9 cellular contexts compared by ENCODE assay signal in genomic region chr1:1435911-1436633, GRCh38. TPM values are rescaled to one million over a fixed set of nuclear protein-coding genes. Genes with fewer than 3 reads are reported as not detected.
DNase-seq lines count a peak whose midpoint lies in the region; ATAC-seq, FAIRE-seq and TF ChIP-seq lines count a peak whose summit lies in the region.
"Had no signal": no experiment of that assay in that cellular context is flagged by ENCODE, and none has a peak within 500 bp of the region (broad histone marks: within the 10 kb centered on the region; RNA-seq: fewer than 3 reads in every experiment).

No MANE protein-coding gene starts in this region.

- CTCF ChIA-PET in CD8-positive, alpha-beta memory T cell (lab: Charles Lee), result no interaction called here

- peak overlapping the region in 5 of 7 donors; percentile 20 to 82 (median 45) for H3K4me3 Mint-ChIP-seq in CD8-positive, alpha-beta memory T cell

- H3K27me3 ChIP-seq in CD8-positive, alpha-beta memory T cell (ENCODE audit: insufficient read depth, low read length, poor library complexity, severe bottlenecking), result peaks cover 33% of the 10 kb centered on the region
- no peaks in the 10 kb centered on the region for H3K27me3 ChIP-seq in RWPE2 (ENCODE audit: insufficient read depth, poor library complexity, severe bottlenecking)
- no peaks in the 10 kb centered on the region for H3K27me3 ChIP-seq in pancreas

- H3K27ac Mint-ChIP-seq in CD8-positive, alpha-beta memory T cell, result no peak overlapping the region

- H3K9me3 Mint-ChIP-seq in CD8-positive, alpha-beta memory T cell, result no peaks in the 10 kb centered on the region

- H3K4me1 Mint-ChIP-seq in CD8-positive, alpha-beta memory T cell, result peaks cover 0 to 11% (median 0%) of the 10 kb centered on the region in 3 donors

- H3K27ac ChIP-seq in CD8-positive, alpha-beta memory T cell (ENCODE audit: low read depth, low read length), result no peak overlapping the region
- H3K27ac ChIP-seq in RWPE2 (ENCODE audit: poor library complexity, severe bottlenecking) (no peak overlapping the region), pancreas (peak overlapping the region; percentile 39 to 96 (median 88))

- no peaks in the 10 kb centered on the region for H3K36me3 Mint-ChIP-seq in CD8-positive, alpha-beta memory T cell

- no peak for ATAC-seq in RWPE2 (ENCODE audit: low read depth)
- no peak for ATAC-seq in pancreas
- no peak for ATAC-seq in GM18519 (IDR thresholded peaks at IDR 0.05; ENCODE audit: low FRiP score, unreplicated experiment)
- no peak for ATAC-seq in GM21390 (IDR thresholded peaks at IDR 0.05; ENCODE audit: unreplicated experiment)

- H3K36me3 ChIP-seq in CD8-positive, alpha-beta memory T cell (ENCODE audit: insufficient read depth, low read length), result no peaks in the 10 kb centered on the region
- H3K36me3 ChIP-seq in RWPE2 (ENCODE audit: low read depth), result no peaks in the 10 kb centered on the region
- H3K36me3 ChIP-seq in pancreas, result no peaks in the 10 kb centered on the region

- POLR2A ChIA-PET in CD8-positive, alpha-beta memory T cell (lab: Charles Lee), result no interaction called here

- peaks cover 6 to 22% of the 10 kb centered on the region in 2 donors for H3K27me3 Mint-ChIP-seq in CD8-positive, alpha-beta memory T cell

- FAIRE-seq in pancreas (lab: Jason Lieb, UNC), result no peak
- FAIRE-seq: colon had no signal

- H3K4me3 ChIP-seq in CD8-positive, alpha-beta memory T cell (ENCODE audit: low read length), result no peak overlapping the region
- H3K4me3 ChIP-seq in RWPE2 (ENCODE audit: severe bottlenecking) (peak overlapping the region; percentile 45), fibroblast of villous mesenchyme (ENCODE audit: low read depth, low read length) (peak overlapping the region; percentile 57), pancreas (peak overlapping the region; percentile 54 to 76 (median 58))

- WGBS in pancreas, 2 donors, result 3 to 7% methylated on average over 30 to 40 of the region's 40 CpGs

- DNase-seq in CD8-positive, alpha-beta memory T cell, result no peak
- DNase-seq in RWPE2 (ENCODE audit: low spot score), result no peak
- DNase-seq in fibroblast of villous mesenchyme (ENCODE audit: low read depth), result no peak
- peak in 5 of 6 donors; percentile 26 to 80 (median 45) for DNase-seq in pancreas
- no peak for DNase-seq in NCI-H524 (lab: John Stamatoyannopoulos, UW)
- no peak for DNase-seq in stimulated activated naive CD4-positive, alpha-beta T cell treated with Interleukin-2 at 50 U/mL for 16 hours (lab: John Stamatoyannopoulos, UW)

- intact Hi-C loops in pancreas (cut with DNase I), result loop anchor here in 1 of 3 donors (5.0 kb wide), 1 partner anchor 34 kb away; no protein-coding TSS in a partner anchor

- H3K9me3 ChIP-seq in CD8-positive, alpha-beta memory T cell (ENCODE audit: low read length), result no peaks in the 10 kb centered on the region
- no peaks in the 10 kb centered on the region for H3K9me3 ChIP-seq in RWPE2 (ENCODE audit: severe bottlenecking)
- H3K9me3 ChIP-seq in pancreas, result no peaks in the 10 kb centered on the region

- peaks cover 14% of the 10 kb centered on the region for H3K4me1 ChIP-seq in CD8-positive, alpha-beta memory T cell (ENCODE audit: insufficient read depth, low read length)
- H3K4me1 ChIP-seq in RWPE2 (ENCODE audit: insufficient read depth, poor library complexity, severe bottlenecking), result peaks cover 9% of the 10 kb centered on the region
- peaks cover 29 to 71% (median 48%) of the 10 kb centered on the region in 3 donors for H3K4me1 ChIP-seq in pancreas

- TF ChIP-seq CTCF in RWPE2 (IDR thresholded peaks at IDR 0.05; ENCODE audit: poor library complexity, severe bottlenecking) (no peak), fibroblast of villous mesenchyme (IDR thresholded peaks at IDR 0.05; ENCODE audit: insufficient read depth, low read depth, low read length) (no peak), pancreas (IDR thresholded peaks at IDR 0.05) (no peak)

RNA-seq across cellular contexts. Expression of gene VWA1, which starts 0.6 kb away (rescaled TPM):
- under 1 TPM in 1 of 2 experiments, not detected in 1; 0.31 TPM for total RNA-seq in CD8-positive, alpha-beta memory T cell
- not detected for polyA plus RNA-seq in CD8-positive, alpha-beta memory T cell
- total RNA-seq in fibroblast of villous mesenchyme (5.6 and 6.8 TPM in 2 replicates), pancreas (100 to 1,000 TPM in 2 of 6 donors, 10 to 100 TPM in 4; 25.4 to 138 (median 52.9) TPM)
- polyA plus RNA-seq in pancreas, result 10 to 100 TPM; 53.3 to 58.7 TPM

RNA-seq across cellular contexts. Expression of gene ATAD3C, which starts 13.4 kb away (rescaled TPM):
- 1 to 10 TPM in 1 of 2 experiments, under 1 TPM in 1; 0.53 to 1.9 TPM for total RNA-seq in CD8-positive, alpha-beta memory T cell
- polyA plus RNA-seq in CD8-positive, alpha-beta memory T cell, result 4.3 TPM
- total RNA-seq in fibroblast of villous mesenchyme, result under 0.01 and 0.32 TPM in 2 replicates
- total RNA-seq in pancreas, result 1 to 10 TPM; 2.4 to 9.5 (median 5.8) TPM
- 10 to 100 TPM; 11.4 to 22.0 TPM for polyA plus RNA-seq in pancreas

RNA-seq across cellular contexts. Expression of gene ANKRD65, which starts 15.0 kb away (rescaled TPM):
- total RNA-seq in CD8-positive, alpha-beta memory T cell, result not detected
- polyA plus RNA-seq in CD8-positive, alpha-beta memory T cell, result not detected
- 0.43 and 1.6 TPM in 2 replicates for total RNA-seq in fibroblast of villous mesenchyme
- total RNA-seq in pancreas, result 10 to 100 TPM in 3 of 6 donors, 1 to 10 TPM in 3; 2.3 to 16.1 (median 10.7) TPM
- polyA plus RNA-seq in pancreas, result 10 to 100 TPM; 22.1 to 41.8 TPM

RNA-seq across cellular contexts. Expression of gene MRPL20, which starts 29.0 kb away (rescaled TPM):
- 100 to 1,000 TPM; 206 to 208 TPM for total RNA-seq in CD8-positive, alpha-beta memory T cell
- polyA plus RNA-seq in CD8-positive, alpha-beta memory T cell, result 198 TPM
- 85.5 and 96.6 TPM in 2 replicates for total RNA-seq in fibroblast of villous mesenchyme
- 10 to 100 TPM; 42.1 to 71.8 (median 49.1) TPM for total RNA-seq in pancreas
- polyA plus RNA-seq in pancreas, result 100 to 1,000 TPM in 1 of 2 donors, 10 to 100 TPM in 1; 69.0 to 121 TPM

RNA-seq across cellular contexts. Expression of gene ATAD3B, which starts 35.5 kb away (rescaled TPM):
- 10 to 100 TPM; 81.6 to 86.6 TPM for total RNA-seq in CD8-positive, alpha-beta memory T cell
- 7.9 TPM for polyA plus RNA-seq in CD8-positive, alpha-beta memory T cell
- total RNA-seq in fibroblast of villous mesenchyme (17.3 and 20.0 TPM in 2 replicates), pancreas (10 to 100 TPM in 4 of 6 donors, 1 to 10 TPM in 2; 4.4 to 14.1 (median 11.5) TPM)
- 10 to 100 TPM; 57.2 to 78.9 TPM for polyA plus RNA-seq in pancreas

Comparison
In these comparisons a context has a peak if more than half of its experiments do, and no peak if none do; other contexts are left out.
1. DNase-seq: peak in pancreas (5 of 6); none in CD8-positive, alpha-beta memory T cell (0 of 5), RWPE2 (single experiment), fibroblast of villous mesenchyme (single experiment), NCI-H524 (0 of 2) and stimulated activated naive CD4-positive, alpha-beta T cell treated with Interleukin-2 at 50 U/mL for 16 hours (single experiment).
2. H3K27ac ChIP-seq: peak in pancreas (4 of 4); none in CD8-positive, alpha-beta memory T cell (single experiment) and RWPE2 (single experiment).